In the genomic region with DNA sequence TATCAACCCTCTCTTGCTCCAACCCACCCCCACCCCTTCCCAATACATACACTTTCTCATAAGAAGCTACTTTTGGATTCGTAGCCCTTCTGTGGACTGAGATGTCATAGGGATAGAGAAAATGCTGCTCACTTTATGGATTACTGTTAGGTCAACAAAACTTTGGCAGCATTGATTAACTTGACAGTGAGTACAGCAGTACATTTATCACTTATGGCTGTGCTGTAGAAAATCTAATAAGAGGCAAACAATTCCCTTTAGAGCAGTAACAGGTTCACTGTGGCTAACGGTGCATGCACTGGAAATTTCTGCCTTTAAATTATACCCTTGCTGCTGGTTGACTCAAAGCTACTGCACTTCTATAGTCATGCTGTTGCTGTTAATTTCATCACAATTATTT, we compare ENCODE assay signal across 28 cellular contexts. TPM values are rescaled to one million over a fixed set of nuclear protein-coding genes. Genes with fewer than 3 reads are reported as not detected.
"Had no signal": no experiment of that assay in that cellular context is flagged by ENCODE, and none has a peak within 500 bp of the region (broad histone marks: within the 10 kb centered on the region; RNA-seq: fewer than 3 reads in every experiment).

No MANE protein-coding gene starts in this region.

- H3K4me3 ChIP-seq: neural progenitor cell, ovary, prostate gland, skin epidermis, smooth muscle cell, spleen, suprapubic skin, testis, tibial artery, transverse colon, upper lobe of right lung, uterus had no signal

- H3K4me1 ChIP-seq: neural progenitor cell, prostate gland, spleen, suprapubic skin, testis, tibial artery, transverse colon, upper lobe of right lung, uterus had no signal

- H3K27me3 ChIP-seq: neural progenitor cell, ovary, spleen, suprapubic skin, testis, tibial artery, transverse colon, upper lobe of right lung, uterus had no signal

- H3K9me3 ChIP-seq: ovary, prostate gland, spleen, suprapubic skin, testis, tibial artery, transverse colon, upper lobe of right lung, uterus had no signal

- H3K27ac ChIP-seq: neural progenitor cell, ovary, prostate gland, skin epidermis, spleen, suprapubic skin, testis, tibial artery, transverse colon, upper lobe of right lung, uterus had no signal

- ATAC-seq: naive thymus-derived CD4-positive, alpha-beta T cell; natural killer cell; right cardiac atrium; sciatic nerve; stimulated activated memory B cell treated with anti-CD40 and anti-IgM and Interleukin-4, amounts not matched to agents 10 μg/mL and 1 μg/mL and 100 μg/mL, for 72 hours; stimulated activated naive CD8-positive, alpha-beta T cell treated with anti-CD3 and anti-CD28 coated beads, Interleukin-15, amount 100 ng/mL, for 72 hours; stimulated activated naive CD8-positive, alpha-beta T cell treated with anti-CD3 and anti-CD28 coated beads, Interleukin-15, Interleukin-2, amounts not matched to agents 100 U/mL and 50 U/mL, for 24 hours; upper lobe of right lung had no signal

- H3K36me3 ChIP-seq: neural progenitor cell, ovary, prostate gland, spleen, suprapubic skin, transverse colon, upper lobe of right lung, uterus had no signal

- H2AFZ ChIP-seq: neural progenitor cell had no signal

- H3K4me2 ChIP-seq: neural progenitor cell, smooth muscle cell had no signal

- DNase-seq: naive thymus-derived CD4-positive, alpha-beta T cell; natural killer cell; occipital lobe; ovary; right cardiac atrium; spleen; stimulated activated CD4-positive, alpha-beta T cell treated with anti-CD3 and anti-CD28 coated beads, Interleukin-12 subunit alpha, Interleukin-12 subunit beta, amount 100 ng/mL, for 4 hours; stimulated activated CD4-positive, alpha-beta T cell treated with anti-CD3 and anti-CD28 coated beads, Interleukin-1b, Interleukin-23, amount 100 ng/mL, for 48 hours; stimulated activated CD4-positive, alpha-beta T cell treated with anti-CD3 and anti-CD28 coated beads, Interleukin-4, amount 100 ng/mL, for 1 hour; stimulated activated CD4-positive, alpha-beta T cell treated with anti-CD3 and anti-CD28 coated beads, Interleukin-4, amount 100 ng/mL, for 4 hours; stimulated activated CD8-positive, alpha-beta memory T cell treated with anti-CD3 and anti-CD28 coated beads, Interleukin-4, amount 100 ng/mL, for 48 hours; stimulated activated naive CD4-positive, alpha-beta T cell; stimulated activated naive CD8-positive, alpha-beta T cell treated with anti-CD3 and anti-CD28 coated beads, Interleukin-15, amount 100 ng/mL, for 72 hours; stimulated activated naive CD8-positive, alpha-beta T cell treated with anti-CD3 and anti-CD28 coated beads, Interleukin-15, Interleukin-2, amounts not matched to agents 100 U/mL and 50 U/mL, for 24 hours; substantia nigra; testis; tibial artery; transverse colon; upper lobe of right lung; uterus had no signal

- H3K9ac ChIP-seq: neural progenitor cell had no signal

RNA-seq across cellular contexts. Expression of a gene that starts 59.2 kb away (rescaled TPM):
- total RNA-seq: naive thymus-derived CD4-positive, alpha-beta T cell; natural killer cell had no signal
- polyA plus RNA-seq: naive thymus-derived CD4-positive, alpha-beta T cell; neural cell had no signal
